16 cellular contexts compared by ENCODE assay signal in genomic region chr1:219794085-219794743, GRCh38.
DNase-seq lines count a peak whose midpoint lies in the region; ATAC-seq and TF ChIP-seq lines count a peak whose summit lies in the region.
"Had no signal": no experiment of that assay in that cellular context is flagged by ENCODE, and none has a peak within 500 bp of the region (broad histone marks: within the 10 kb centered on the region; RNA-seq: fewer than 3 reads in every experiment).

No MANE protein-coding gene starts in this region.

- no peaks in the 10 kb centered on the region for H3K27me3 Mint-ChIP-seq in neural crest cell (ENCODE audit: low read depth)
- H3K27me3 Mint-ChIP-seq in WTC11 (ENCODE audit: low read depth): no peaks in the 10 kb centered on the region

- peak overlapping the region; percentile 57 for H3K27ac Mint-ChIP-seq in neural crest cell (ENCODE audit: unreplicated experiment)
- no peak overlapping the region for H3K27ac Mint-ChIP-seq in WTC11
- H3K27ac Mint-ChIP-seq: activated B cell treated with CpG ODN at 0.5 μM for 24 hours; natural killer cell treated with Interleukin-12 subunit alpha and Interleukin-12 subunit beta and Interleukin-15 and Interleukin-18, amount 100 ng/mL, for 72 hours had no signal

- H3K4me1 Mint-ChIP-seq in neural crest cell (peaks cover 44% of the 10 kb centered on the region), WTC11 (peaks cover 11% of the 10 kb centered on the region)
- H3K4me1 Mint-ChIP-seq: activated B cell treated with CpG ODN at 0.5 μM for 24 hours had no signal

- H2AFZ ChIP-seq in hepatocyte: no peak overlapping the region

- H3K4me3 Mint-ChIP-seq in neural crest cell: peak overlapping the region; percentile 9
- no peak overlapping the region for H3K4me3 Mint-ChIP-seq in WTC11
- H3K4me3 Mint-ChIP-seq: activated B cell treated with CpG ODN at 0.5 μM for 24 hours; natural killer cell treated with Interleukin-12 subunit alpha and Interleukin-12 subunit beta and Interleukin-15 and Interleukin-18, amount 100 ng/mL, for 72 hours had no signal

- H3K4me1 ChIP-seq in hepatocyte (ENCODE audit: insufficient read depth): no peaks in the 10 kb centered on the region

- no peaks in the 10 kb centered on the region for H3K79me2 ChIP-seq in hepatocyte

- no peaks in the 10 kb centered on the region for H3K9me3 ChIP-seq in hepatocyte (ENCODE audit: low read depth)
- H3K9me3 ChIP-seq: left ventricle myocardium inferior had no signal

- no peaks in the 10 kb centered on the region for H3K36me3 ChIP-seq in hepatocyte (replicated peaks; ENCODE audit: insufficient read depth, low read depth)
- H3K36me3 ChIP-seq: left ventricle myocardium inferior had no signal

- H3K9me3 Mint-ChIP-seq in neural crest cell (peaks cover 19% of the 10 kb centered on the region), WTC11 (peaks cover 3% of the 10 kb centered on the region)
- H3K9me3 Mint-ChIP-seq: activated B cell treated with CpG ODN at 0.5 μM for 24 hours had no signal

- no peaks in the 10 kb centered on the region for H3K27me3 ChIP-seq in hepatocyte

- no peak overlapping the region for H3K4me2 ChIP-seq in hepatocyte
- H3K4me2 ChIP-seq: KMS-11 had no signal

- no peak overlapping the region for H3K4me3 ChIP-seq in hepatocyte
- H3K4me3 ChIP-seq: left ventricle myocardium inferior had no signal

- WGBS in hepatocyte (ENCODE audit: low lambda C conversion rate, missing lambda C conversion rate): 97% methylated on average over 8 of the region's 8 CpGs

- H3K9me2 ChIP-seq in hepatocyte (replicated peaks; ENCODE audit: insufficient read depth): no peaks in the 10 kb centered on the region

- CTCF ChIA-PET in WTC11 (lab: Charles Lee): no interaction called here

- peak; percentile 76 for ATAC-seq in GM18868 (IDR thresholded peaks at IDR 0.05; ENCODE audit: unreplicated experiment)
- ATAC-seq in GM21619 (IDR thresholded peaks at IDR 0.05; ENCODE audit: unreplicated experiment): peak; percentile 57
- peak; percentile 71 for ATAC-seq in HG03378 (IDR thresholded peaks at IDR 0.05; ENCODE audit: unreplicated experiment)
- no peak for ATAC-seq in WTC11
- ATAC-seq: natural killer cell treated with Interleukin-12 subunit alpha and Interleukin-12 subunit beta and Interleukin-15 and Interleukin-18, amount 100 ng/mL, for 72 hours had no signal

- H4K20me1 ChIP-seq in hepatocyte (ENCODE audit: insufficient read depth, poor library complexity, severe bottlenecking): no peaks in the 10 kb centered on the region

- no peak overlapping the region for H3K27ac ChIP-seq in hepatocyte
- H3K27ac ChIP-seq: KMS-11, left ventricle myocardium inferior had no signal

- H3K36me3 Mint-ChIP-seq in neural crest cell (ENCODE audit: low read depth) (peaks cover 3% of the 10 kb centered on the region), WTC11 (no peaks in the 10 kb centered on the region)
- H3K36me3 Mint-ChIP-seq: natural killer cell treated with Interleukin-12 subunit alpha and Interleukin-12 subunit beta and Interleukin-15 and Interleukin-18, amount 100 ng/mL, for 72 hours had no signal

- TF ChIP-seq CTCF in neural crest cell (conservative IDR thresholded peaks at IDR 0.05) (no peak), hepatocyte (IDR thresholded peaks at IDR 0.05; ENCODE audit: poor library complexity) (no peak), WTC11 (IDR thresholded peaks at IDR 0.05) (no peak)

- POLR2A ChIA-PET in WTC11 (lab: Charles Lee): no interaction called here

- no peak for DNase-seq in neural crest cell (ENCODE audit: low read depth, low spot score)
- DNase-seq in NCI-H345 (lab: John Stamatoyannopoulos, UW): no peak
- DNase-seq in hepatocyte (ENCODE audit: low spot score): no peak
- DNase-seq in WTC11 (ENCODE audit: low spot score): no peak
- DNase-seq: activated B cell treated with CpG ODN at 0.5 μM for 24 hours; activated CD8-positive, alpha-beta memory T cell treated with anti-CD3 and anti-CD28 coated beads, Interleukin-2, amount 50 U/mL, for 4 hours; cerebellar nuclear complex; COR-L47; head of caudate nucleus; left ventricle myocardium inferior; NCI-H1930 had no signal

TF ChIP-seq in WTC11, 78 proteins besides CTCF, POLR2A, EP300 and RAD21:
- TF ChIP-seq ELF4 (CRISPR knock-in tag; IDR thresholded peaks at IDR 0.05; ENCODE audit: low read depth) (no peak), SMAD4 (CRISPR knock-in tag; IDR thresholded peaks at IDR 0.05) (no peak), ZMAT4 (CRISPR knock-in tag; IDR thresholded peaks at IDR 0.05) (no peak), HMGXB4 (CRISPR knock-in tag; IDR thresholded peaks at IDR 0.05) (no peak), GTF2I (CRISPR knock-in tag; conservative IDR thresholded peaks at IDR 0.05) (no peak), NFYB (CRISPR knock-in tag; conservative IDR thresholded peaks at IDR 0.05; ENCODE audit: low read depth) (no peak), PREB (CRISPR knock-in tag; IDR thresholded peaks at IDR 0.05; ENCODE audit: borderline replicate concordance) (no peak), ZSCAN18 (CRISPR knock-in tag; IDR thresholded peaks at IDR 0.05) (no peak), ZNF532 (CRISPR knock-in tag; IDR thresholded peaks at IDR 0.05; ENCODE audit: borderline replicate concordance) (no peak), TP53 (CRISPR knock-in tag; IDR thresholded peaks at IDR 0.05) (no peak)
